In genomic region chr17:20291076-20291475, GRCh38 we compare ENCODE assay signal across 30 cellular contexts.
"Had no signal": no experiment of that assay in that cellular context is flagged by ENCODE, and none has a peak within 500 bp of the region (broad histone marks: within the 10 kb centered on the region; RNA-seq: fewer than 3 reads in every experiment).

No MANE protein-coding gene starts in this region.

- H3K4me1 Mint-ChIP-seq: activated CD4-positive, alpha-beta T cell treated with anti-CD3 and anti-CD28 coated beads for 36 hours; central memory CD8-positive, alpha-beta T cell had no signal

- H3K4me3 ChIP-seq: ascending aorta, cardiac muscle cell, SJSA1 had no signal

- H3K4me1 ChIP-seq: ascending aorta, SJSA1 had no signal

- H3K27ac Mint-ChIP-seq: activated CD4-positive, alpha-beta T cell treated with anti-CD3 and anti-CD28 coated beads for 36 hours; activated CD8-positive, alpha-beta T cell treated with anti-CD3 and anti-CD28 coated beads, Interleukin-2, amount 10 ng/mL, durations not matched to agents 7 days and 5 days; activated naive CD4-positive, alpha-beta T cell treated with anti-CD3 and anti-CD28 coated beads, Interleukin-2, amount 50 U/mL, for 24 hours; activated naive CD8-positive, alpha-beta T cell treated with anti-CD3 and anti-CD28 coated beads, Interleukin-2, amount 10 ng/mL, durations not matched to agents 7 days and 5 days; activated T-cell treated with anti-CD3 and anti-CD28 coated beads, Interleukin-2, amount 50 U/mL, for 24 hours; activated T-helper 2 cell treated with anti-CD3 and anti-CD28 coated beads, Interferon-gamma antibody, Interleukin-2, Interleukin-4, amounts not matched to agents 10 μg/mL and 5 μg/mL and 100 μg/mL, durations not matched to agents 14 hours and 24 hours and 36 hours; T-cell had no signal

- H3K27me3 Mint-ChIP-seq: activated CD4-positive, alpha-beta T cell treated with anti-CD3 and anti-CD28 coated beads for 36 hours; activated CD4-positive, alpha-beta T cell treated with anti-CD3 and anti-CD28 coated beads, Interleukin-2, amount 10 ng/mL, durations not matched to agents 7 days and 5 days; activated naive CD4-positive, alpha-beta T cell treated with anti-CD3 and anti-CD28 coated beads, Interleukin-2, amount 50 U/mL, for 24 hours; activated naive CD8-positive, alpha-beta T cell treated with anti-CD3 and anti-CD28 coated beads, Interleukin-2, amount 10 ng/mL, durations not matched to agents 7 days and 5 days; activated T-cell treated with anti-CD3 and anti-CD28 coated beads, Interleukin-2, amount 50 U/mL, for 24 hours; central memory CD8-positive, alpha-beta T cell; T-cell had no signal

- H3K9me3 ChIP-seq: ascending aorta, SJSA1, SK-N-SH had no signal

- H3K36me3 ChIP-seq: cardiac muscle cell had no signal

- DNase-seq: activated CD4-positive, alpha-beta T cell treated with anti-CD3 and anti-CD28 coated beads for 36 hours; activated CD4-positive, alpha-beta T cell treated with anti-CD3 and anti-CD28 coated beads, Interleukin-2, amount 10 ng/mL, durations not matched to agents 7 days and 5 days; activated CD4-positive, alpha-beta T cell treated with anti-CD3 and anti-CD28 coated beads, Interleukin-2, amount 50 U/mL, for 48 hours; activated CD8-positive, alpha-beta T cell treated with anti-CD3 and anti-CD28 coated beads, Interleukin-2, amount 10 ng/mL, durations not matched to agents 7 days and 5 days; activated gamma-delta T cell; activated naive CD4-positive, alpha-beta T cell treated with Interleukin-2 at 50 U/mL for 16 hours; activated naive CD8-positive, alpha-beta T cell treated with anti-CD3 and anti-CD28 coated beads, Interleukin-2, amount 10 ng/mL, durations not matched to agents 7 days and 5 days; activated T-cell treated with anti-CD3 and anti-CD28 coated beads, Interleukin-2, amount 50 U/mL, for 24 hours; amygdala; NCI-H1048; NCI-H1105 treated with DMSO at 0.1 percent for 48 hours; NCI-H1436; NCI-H1694; NCI-H1930; NCI-H2081 treated with DMSO at 0.1 percent for 48 hours; NCI-H345; NCI-H524 treated with DMSO at 0.1 percent for 48 hours; SHP77 treated with DMSO at 0.1 percent for 48 hours; SK-N-SH; T-cell; T-helper 2 cell; T-helper 9 cell had no signal

- H3K27me3 ChIP-seq: ascending aorta, cardiac muscle cell, SJSA1 had no signal

- H3K27ac ChIP-seq: ascending aorta, cardiac muscle cell, SJSA1 had no signal

- H3K4me3 Mint-ChIP-seq: activated CD4-positive, alpha-beta T cell treated with anti-CD3 and anti-CD28 coated beads for 36 hours; activated CD4-positive, alpha-beta T cell treated with anti-CD3 and anti-CD28 coated beads, Interleukin-2, amount 10 ng/mL, durations not matched to agents 7 days and 5 days; activated CD8-positive, alpha-beta T cell treated with anti-CD3 and anti-CD28 coated beads, Interleukin-2, amount 10 ng/mL, durations not matched to agents 7 days and 5 days; activated naive CD4-positive, alpha-beta T cell treated with anti-CD3 and anti-CD28 coated beads, Interleukin-2, amount 50 U/mL, for 24 hours; activated naive CD8-positive, alpha-beta T cell treated with anti-CD3 and anti-CD28 coated beads, Interleukin-2, amount 10 ng/mL, durations not matched to agents 7 days and 5 days; activated T-cell treated with anti-CD3 and anti-CD28 coated beads, Interleukin-2, amount 50 U/mL, for 24 hours; central memory CD8-positive, alpha-beta T cell; T-cell had no signal

- H3K4me2 ChIP-seq: SK-N-SH had no signal

- H3K9ac ChIP-seq: SK-N-SH had no signal

- ATAC-seq: activated CD4-positive, alpha-beta T cell treated with anti-CD3 and anti-CD28 coated beads for 36 hours; activated CD4-positive, CD25-positive, alpha-beta regulatory T cell treated with anti-CD3 and anti-CD28 coated beads, Interleukin-2, amount 50 U/mL, for 24 hours; activated CD8-positive, alpha-beta T cell treated with anti-CD3 and anti-CD28 coated beads, Interleukin-2, amount 10 ng/mL, durations not matched to agents 7 days and 5 days; Panc1; T-cell had no signal

- H3K9me2 ChIP-seq: SK-N-SH had no signal

- H3K9me3 Mint-ChIP-seq: activated naive CD4-positive, alpha-beta T cell treated with anti-CD3 and anti-CD28 coated beads, Interleukin-2, amount 50 U/mL, for 24 hours; activated T-cell treated with anti-CD3 and anti-CD28 coated beads, Interleukin-2, amount 50 U/mL, for 24 hours; activated T-helper 2 cell treated with anti-CD3 and anti-CD28 coated beads, Interferon-gamma antibody, Interleukin-2, Interleukin-4, amounts not matched to agents 10 μg/mL and 5 μg/mL and 100 μg/mL, durations not matched to agents 14 hours and 24 hours and 36 hours; central memory CD8-positive, alpha-beta T cell; T-cell had no signal
